In genomic region chr22:46090051-46090591, GRCh38 we compare ENCODE assay signal across 10 cellular contexts.
DNase-seq lines count a peak whose midpoint lies in the region; ATAC-seq and TF ChIP-seq lines count a peak whose summit lies in the region.
"Had no signal": no experiment of that assay in that cellular context is flagged by ENCODE, and none has a peak within 500 bp of the region (broad histone marks: within the 10 kb centered on the region; RNA-seq: fewer than 3 reads in every experiment).

No MANE protein-coding gene starts in this region.

- no peaks in the 10 kb centered on the region for H3K27me3 ChIP-seq in GM23248 (replicated peaks; ENCODE audit: insufficient read depth)
- no peaks in the 10 kb centered on the region for H3K27me3 ChIP-seq in ascending aorta
- H3K27me3 ChIP-seq in heart left ventricle: no peaks in the 10 kb centered on the region

- H3K4me1 Mint-ChIP-seq in natural killer cell: peaks cover 0 to 14% of the 10 kb centered on the region in 2 donors
- H3K4me1 Mint-ChIP-seq: activated CD4-positive, alpha-beta T cell treated with anti-CD3 and anti-CD28 coated beads, Interleukin-2, amount 10 ng/mL, durations not matched to agents 7 days and 5 days had no signal

- H4K20me1 ChIP-seq in GM23248 (ENCODE audit: insufficient read depth): no peaks in the 10 kb centered on the region; the same call in 1 of the 2 replicates

- no peaks in the 10 kb centered on the region for H3K36me3 Mint-ChIP-seq in natural killer cell

- peak; percentile 0 to 9 (median 2) for ATAC-seq in heart left ventricle
- peak; percentile 5 for ATAC-seq in sciatic nerve
- ATAC-seq in GM18909 (IDR thresholded peaks at IDR 0.05; ENCODE audit: poor library complexity, unreplicated experiment): no peak
- ATAC-seq in natural killer cell: no peak

- peaks cover 80% of the 10 kb centered on the region for H3F3A ChIP-seq in GM23248 (ENCODE audit: insufficient read depth)

- H3K4me3 Mint-ChIP-seq in natural killer cell: no peak overlapping the region
- H3K4me3 Mint-ChIP-seq: activated CD4-positive, alpha-beta T cell treated with anti-CD3 and anti-CD28 coated beads, Interleukin-2, amount 10 ng/mL, durations not matched to agents 7 days and 5 days had no signal

- peaks cover 74% of the 10 kb centered on the region for H3K4me1 ChIP-seq in GM23248 (ENCODE audit: insufficient read depth)
- peaks cover 49 to 97% of the 10 kb centered on the region in 2 donors for H3K4me1 ChIP-seq in ascending aorta
- peaks cover 68 to 100% (median 99%) of the 10 kb centered on the region in 12 donors for H3K4me1 ChIP-seq in heart left ventricle

- 6 to 16% methylated on average over 16 to 18 of the region's 22 CpGs for WGBS in GM23248 (ENCODE audit: low coverage in 1 of 2, low lambda C conversion rate in 2 of 2, missing lambda C conversion rate in 2 of 2), 2 experiments
- WGBS in heart left ventricle, 4 donors: 14 to 34% (median 18%) methylated on average over 21 to 22 of the region's 22 CpGs

- H3K4me3 ChIP-seq in GM23248 (peak overlapping the region; percentile 97), ascending aorta (peak overlapping the region; percentile 32 to 40), heart left ventricle (peak overlapping the region in 9 of 12 donors; percentile 1 to 97 (median 31))
- H3K4me3 ChIP-seq: smooth muscle cell had no signal

- intact Hi-C loops in ascending aorta (cut with DNase I) (no loop called here), heart left ventricle (cut with DNase I) (loop anchor here in 2 of 10 donors (2.0 to 5.0 kb wide), 3 partner anchors 17 to 78 kb away; no protein-coding TSS in a partner anchor), sciatic nerve (cut with DNase I) (no loop called here), natural killer cell (cut with micrococcal nuclease) (no loop called here)

- H2AFZ ChIP-seq in GM23248: no peak overlapping the region

- H3K27me3 Mint-ChIP-seq in natural killer cell (ENCODE audit: low read depth in 2 of 2): no peaks in the 10 kb centered on the region
- H3K27me3 Mint-ChIP-seq: activated CD4-positive, alpha-beta T cell treated with anti-CD3 and anti-CD28 coated beads, Interleukin-2, amount 10 ng/mL, durations not matched to agents 7 days and 5 days had no signal

- peaks cover 100% of the 10 kb centered on the region for H3K79me2 ChIP-seq in GM23248 (ENCODE audit: insufficient read depth)

- in situ Hi-C loops in GM23248 (cut with MboI): no loop called here

- H3K9ac ChIP-seq in GM23248: peak overlapping the region; percentile 99

- no peak for TF ChIP-seq POLR2A in heart left ventricle (IDR thresholded peaks at IDR 0.05)

- no peaks in the 10 kb centered on the region for H3K9me3 Mint-ChIP-seq in natural killer cell
- H3K9me3 Mint-ChIP-seq: activated CD4-positive, alpha-beta T cell treated with anti-CD3 and anti-CD28 coated beads, Interleukin-2, amount 10 ng/mL, durations not matched to agents 7 days and 5 days had no signal

- peak overlapping the region; percentile 96 for H3K4me2 ChIP-seq in GM23248 (ENCODE audit: unreplicated experiment)
- H3K4me2 ChIP-seq: smooth muscle cell had no signal

- H3K9me3 ChIP-seq in GM23248 (ENCODE audit: low read depth) (no peaks in the 10 kb centered on the region), ascending aorta (no peaks in the 10 kb centered on the region), heart left ventricle (no peaks in the 10 kb centered on the region)

- H3K36me3 ChIP-seq in GM23248 (ENCODE audit: low read depth) (peaks cover 31% of the 10 kb centered on the region; the same call in 1 of the 2 replicates), ascending aorta (peaks cover 8 to 36% of the 10 kb centered on the region in 2 donors), heart left ventricle (peaks cover 0 to 72% (median 54%) of the 10 kb centered on the region in 9 donors)

- no peaks in the 10 kb centered on the region for H3K9me2 ChIP-seq in GM23248 (ENCODE audit: insufficient read depth)

- H3K27ac Mint-ChIP-seq in natural killer cell: no peak overlapping the region

- DNase-seq in GM23248 (peak; percentile 69), ascending aorta (ENCODE audit: low spot score in 2 of 2) (peak in 1 of 2 donors; percentile 72), heart left ventricle (peak in 3 of 5 donors; percentile 51 to 70 (median 70)), sciatic nerve (ENCODE audit: low spot score) (peak; percentile 75), NCI-H128 (lab: John Stamatoyannopoulos, UW; ENCODE audit: unreplicated experiment) (no peak), mucosa of gallbladder (ENCODE audit: low spot score) (no peak), natural killer cell (no peak)
- DNase-seq: activated CD4-positive, alpha-beta T cell treated with anti-CD3 and anti-CD28 coated beads, Interleukin-2, amount 10 ng/mL, durations not matched to agents 7 days and 5 days had no signal

- H3K27ac ChIP-seq in GM23248 (peak overlapping the region; percentile 99), ascending aorta (peak overlapping the region; percentile 96 to 100), heart left ventricle (peak overlapping the region; percentile 83 to 100 (median 98))

- TF ChIP-seq CTCF in ascending aorta (IDR thresholded peaks at IDR 0.05): no peak
- TF ChIP-seq CTCF in heart left ventricle (IDR thresholded peaks at IDR 0.05): no peak
- no peak for TF ChIP-seq CTCF in natural killer cell (IDR thresholded peaks at IDR 0.05)

Comparison
In these comparisons a context has a peak if more than half of its experiments do, and no peak if none do; other contexts are left out.
1. DNase-seq: peak in GM23248 (single experiment), heart left ventricle (3 of 5) and sciatic nerve (single experiment); none in NCI-H128 (single experiment), mucosa of gallbladder (single experiment) and natural killer cell (single experiment).
2. H3K4me3 ChIP-seq: peak in every context shown above with its lines; median percentile 97 in GM23248; 36 in ascending aorta; 31 in heart left ventricle.
3. ATAC-seq: peak in heart left ventricle (4 of 4) and sciatic nerve (single experiment); none in GM18909 (single experiment) and natural killer cell (0 of 3).
4. Peak in every context shown above with its lines, with median percentiles within 50 percentile points of each other: H3K27ac ChIP-seq.